ENCODE assay signal across 8 cellular contexts in genomic region chr4:37603070-37603468, GRCh38.
DNase-seq lines count a peak whose midpoint lies in the region; ATAC-seq and TF ChIP-seq lines count a peak whose summit lies in the region.

No MANE protein-coding gene starts in this region.

- TF ChIP-seq CTCF in Calu3 (IDR thresholded peaks at IDR 0.05; ENCODE audit: unreplicated experiment) (peak; percentile 91), LNCaP clone FGC (IDR thresholded peaks at IDR 0.05; ENCODE audit: control insufficient read depth, extremely low read depth, insufficient read depth) (peak; percentile 95), heart right ventricle (IDR thresholded peaks at IDR 0.05) (peak; percentile 93 to 99 (median 95))

- no TSS peak for BruUV-seq in Calu3 (replicated peaks; lab: Mats Ljungman, UMichigan)

- peak; percentile 82 for DNase-seq in Calu3
- DNase-seq in LNCaP clone FGC (ENCODE audit: low read depth), result peak; percentile 23
- peak; percentile 30 to 81 (median 64) for DNase-seq in T-cell
- DNase-seq in adipocyte (ENCODE audit: low read depth), result peak; percentile 88
- DNase-seq in heart right ventricle, result peak; percentile 82 to 87
- DNase-seq in retina, result peak; percentile 88

- H3K9ac ChIP-seq in adipocyte (ENCODE audit: low read length), result no peak overlapping the region

- H3K4me3 Mint-ChIP-seq in Calu3 (ENCODE audit: low read depth, unreplicated experiment) (no peak overlapping the region), T-cell (no peak overlapping the region)

- H3K9me3 Mint-ChIP-seq in Calu3 (ENCODE audit: low read depth, unreplicated experiment) (no peaks in the 10 kb centered on the region), T-cell (no peaks in the 10 kb centered on the region)

- H3K27ac Mint-ChIP-seq in Calu3 (ENCODE audit: unreplicated experiment), result peak overlapping the region; percentile 40
- no peak overlapping the region for H3K27ac Mint-ChIP-seq in T-cell

- ATAC-seq in GM21423 (IDR thresholded peaks at IDR 0.05; ENCODE audit: unreplicated experiment), result peak; percentile 73
- ATAC-seq in T-cell (replicated peaks in 1 of 4), result peak; percentile 70 to 81 (median 75)
- peak; percentile 93 to 96 (median 95) for ATAC-seq in heart right ventricle
- ATAC-seq in GM19328 (IDR thresholded peaks at IDR 0.05; ENCODE audit: unreplicated experiment), result no peak

- no peaks in the 10 kb centered on the region for H3K36me3 ChIP-seq in adipocyte (ENCODE audit: control insufficient read depth, insufficient read depth, low read length, severe bottlenecking)
- no peaks in the 10 kb centered on the region for H3K36me3 ChIP-seq in heart right ventricle

- H3K4me1 Mint-ChIP-seq in Calu3 (ENCODE audit: low read depth, unreplicated experiment) (peaks cover 54% of the 10 kb centered on the region), T-cell (peaks cover 6 to 23% (median 11%) of the 10 kb centered on the region in 3 donors)

- POLR2A ChIA-PET in T-cell (lab: Charles Lee), result interaction anchor here in 1 of 2 donors (0.6 kb wide), 1 partner anchor 277 kb away, joined by 5 read pairs; no protein-coding TSS in a partner anchor

- H3K27ac ChIP-seq in heart right ventricle, result no peak overlapping the region

- H3K4me3 ChIP-seq in LNCaP clone FGC (ENCODE audit: low read depth, low read length), result no peak overlapping the region
- no peak overlapping the region for H3K4me3 ChIP-seq in adipocyte (ENCODE audit: low read length)
- H3K4me3 ChIP-seq in heart right ventricle, result no peak overlapping the region

- H3K27me3 Mint-ChIP-seq in Calu3 (ENCODE audit: unreplicated experiment), result no peaks in the 10 kb centered on the region
- no peaks in the 10 kb centered on the region for H3K27me3 Mint-ChIP-seq in T-cell

- H3K4me1 ChIP-seq in adipocyte (ENCODE audit: control insufficient read depth, insufficient read depth, low read length), result peaks cover 21% of the 10 kb centered on the region
- H3K4me1 ChIP-seq in heart right ventricle, result peaks cover 0 to 20% (median 0%) of the 10 kb centered on the region in 9 donors

- intact Hi-C loops in Calu3 (cut with micrococcal nuclease; ENCODE audit: unreplicated experiment), result loop anchor here (2.0 to 5.0 kb wide), 2 partner anchors 84 to 200 kb away; partner anchors contain the start of gene RELL1
- intact Hi-C loops in heart right ventricle (cut with DNase I), result loop anchor here (1.0 to 10.0 kb wide), 9 partner anchors 82 to 434 kb away; partner anchors contain the start of gene RELL1 (in 6 of the 10)

- H3K9me3 ChIP-seq in adipocyte (ENCODE audit: control insufficient read depth, low read length), result no peaks in the 10 kb centered on the region
- no peaks in the 10 kb centered on the region for H3K9me3 ChIP-seq in heart right ventricle

- 8 to 9% methylated on average over 10 of the region's 10 CpGs for whole genome bisulfite sequencing in heart right ventricle, 2 donors

- no peaks in the 10 kb centered on the region for H3K27me3 ChIP-seq in adipocyte (replicated peaks; ENCODE audit: control insufficient read depth, insufficient read depth, low read length)
- H3K27me3 ChIP-seq in heart right ventricle, result no peaks in the 10 kb centered on the region

- H3K36me3 Mint-ChIP-seq in Calu3 (ENCODE audit: insufficient read depth, unreplicated experiment) (peaks cover 24% of the 10 kb centered on the region), T-cell (peaks cover 3% of the 10 kb centered on the region)

- CTCF ChIA-PET in Calu3 (lab: Charles Lee) (interaction anchor here (1.0 to 2.7 kb wide), 3 partner anchors 64 to 198 kb away, joined by 3 to 16 read pairs (median 3); no protein-coding TSS in a partner anchor), T-cell (lab: Charles Lee) (interaction anchor here (0.6 to 2.0 kb wide), 7 partner anchors 10 to 375 kb away, joined by 3 to 11 read pairs (median 5); no protein-coding TSS in a partner anchor)

Comparison
In these comparisons a context has a peak if more than half of its experiments do, and no peak if none do; other contexts are left out.
1. DNase-seq: peak in every context shown above with its lines; median percentile 88 in adipocyte; 88 in retina; 84 in heart right ventricle; 82 in Calu3; 64 in T-cell; 23 in LNCaP clone FGC.